ENCODE assay signal across 16 cellular contexts in genomic region chr4:99025506-99025905, GRCh38.
"Had no signal": no experiment of that assay in that cellular context is flagged by ENCODE, and none has a peak within 500 bp of the region (broad histone marks: within the 10 kb centered on the region; RNA-seq: fewer than 3 reads in every experiment).

No MANE protein-coding gene starts in this region.

- H3K4me1 ChIP-seq: prostate gland had no signal

- H3K27me3 ChIP-seq: suprapubic skin, upper lobe of right lung had no signal

- H3K9me3 ChIP-seq: prostate gland, suprapubic skin, upper lobe of right lung had no signal

- ATAC-seq: natural killer cell treated with Interleukin-12 subunit alpha and Interleukin-12 subunit beta and Interleukin-15 and Interleukin-18, amount 100 ng/mL, for 72 hours; sciatic nerve; stimulated activated naive CD8-positive, alpha-beta T cell treated with anti-CD3 and anti-CD28 coated beads, Interleukin-15, Interleukin-2, amounts not matched to agents 100 U/mL and 50 U/mL, for 24 hours had no signal

- H3K27me3 Mint-ChIP-seq: activated CD4-positive, alpha-beta T cell treated with anti-CD3 and anti-CD28 coated beads, Interleukin-2, amount 10 ng/mL, durations not matched to agents 24 days and 14 days; activated naive CD8-positive, alpha-beta T cell treated with anti-CD3 and anti-CD28 coated beads, Interleukin-2, amount 10 ng/mL, durations not matched to agents 7 days and 5 days; natural killer cell treated with Interleukin-12 subunit alpha and Interleukin-12 subunit beta and Interleukin-15 and Interleukin-18, amount 100 ng/mL, for 72 hours had no signal

- H3K9me3 Mint-ChIP-seq: natural killer cell treated with Interleukin-12 subunit alpha and Interleukin-12 subunit beta and Interleukin-15 and Interleukin-18, amount 100 ng/mL, for 72 hours had no signal

- H3K27ac Mint-ChIP-seq: activated CD4-positive, alpha-beta T cell treated with anti-CD3 and anti-CD28 coated beads, Interleukin-2, amount 10 ng/mL, durations not matched to agents 24 days and 14 days; activated naive CD8-positive, alpha-beta T cell treated with anti-CD3 and anti-CD28 coated beads, Interleukin-2, amount 10 ng/mL, durations not matched to agents 7 days and 5 days had no signal

- H3K27ac ChIP-seq: suprapubic skin, upper lobe of right lung had no signal

- H3K36me3 ChIP-seq: prostate gland, upper lobe of right lung had no signal

- H3K4me3 ChIP-seq: lung, mucosa of descending colon, prostate gland, suprapubic skin, upper lobe of right lung had no signal

- H3K4me3 Mint-ChIP-seq: activated CD4-positive, alpha-beta T cell treated with anti-CD3 and anti-CD28 coated beads, Interleukin-2, amount 10 ng/mL, durations not matched to agents 24 days and 14 days; activated naive CD8-positive, alpha-beta T cell treated with anti-CD3 and anti-CD28 coated beads, Interleukin-2, amount 10 ng/mL, durations not matched to agents 7 days and 5 days; natural killer cell treated with Interleukin-12 subunit alpha and Interleukin-12 subunit beta and Interleukin-15 and Interleukin-18, amount 100 ng/mL, for 72 hours had no signal

- DNase-seq: activated CD4-positive, alpha-beta T cell treated with anti-CD3 and anti-CD28 coated beads, Interleukin-2, amount 10 ng/mL, durations not matched to agents 24 days and 14 days; activated effector memory CD4-positive, alpha-beta T cell treated with Interleukin-2 at 50 U/mL for 16 hours; activated naive CD8-positive, alpha-beta T cell treated with anti-CD3 and anti-CD28 coated beads, Interleukin-2, amount 10 ng/mL, durations not matched to agents 7 days and 5 days; activated T-cell treated with anti-CD3 and anti-CD28 coated beads for 4 hours; anterior cingulate cortex; nucleus accumbens; stimulated activated CD4-positive, alpha-beta T cell treated with anti-CD3 and anti-CD28 coated beads, Interleukin-12 subunit alpha, Interleukin-12 subunit beta, amount 100 ng/mL, for 4 hours; stimulated activated naive CD8-positive, alpha-beta T cell treated with anti-CD3 and anti-CD28 coated beads, Interleukin-15, Interleukin-2, amounts not matched to agents 100 U/mL and 50 U/mL, for 24 hours; T1000; upper lobe of right lung had no signal
